1 cellular context compared by ENCODE assay signal in the genomic region with DNA sequence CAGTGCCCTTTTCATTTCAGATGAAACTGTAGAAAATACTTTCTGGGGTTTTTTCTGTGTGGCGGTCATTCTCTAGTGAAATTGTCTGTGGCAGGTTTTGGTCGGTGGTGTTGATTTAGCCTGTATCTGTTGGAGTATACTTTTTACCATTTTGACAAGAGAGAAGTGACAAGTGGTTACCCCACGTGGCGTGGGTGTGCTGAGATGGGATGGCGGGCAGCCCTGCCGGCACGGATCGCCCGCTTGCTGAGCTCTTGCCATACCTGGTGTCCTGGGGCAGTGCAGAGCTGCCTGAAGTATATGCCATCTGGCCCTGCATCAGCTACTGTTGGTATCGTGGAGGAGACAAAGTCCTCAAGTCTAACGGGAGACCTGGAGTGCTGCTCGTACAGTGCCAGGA.
TF ChIP-seq lines count a peak whose summit lies in the region.

No MANE protein-coding gene starts in this region.

TF ChIP-seq in HCT116, 20 proteins besides CTCF, POLR2A, EP300 and RAD21 (continued from another document):
- TF ChIP-seq, protein P1, sequence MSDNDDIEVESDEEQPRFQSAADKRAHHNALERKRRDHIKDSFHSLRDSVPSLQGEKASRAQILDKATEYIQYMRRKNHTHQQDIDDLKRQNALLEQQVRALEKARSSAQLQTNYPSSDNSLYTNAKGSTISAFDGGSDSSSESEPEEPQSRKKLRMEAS (IDR thresholded peaks at IDR 0.05), result no peak
- TF ChIP-seq CEBPB (IDR thresholded peaks at IDR 0.05; ENCODE audit: low read depth), result no peak
- TF ChIP-seq, protein P2, sequence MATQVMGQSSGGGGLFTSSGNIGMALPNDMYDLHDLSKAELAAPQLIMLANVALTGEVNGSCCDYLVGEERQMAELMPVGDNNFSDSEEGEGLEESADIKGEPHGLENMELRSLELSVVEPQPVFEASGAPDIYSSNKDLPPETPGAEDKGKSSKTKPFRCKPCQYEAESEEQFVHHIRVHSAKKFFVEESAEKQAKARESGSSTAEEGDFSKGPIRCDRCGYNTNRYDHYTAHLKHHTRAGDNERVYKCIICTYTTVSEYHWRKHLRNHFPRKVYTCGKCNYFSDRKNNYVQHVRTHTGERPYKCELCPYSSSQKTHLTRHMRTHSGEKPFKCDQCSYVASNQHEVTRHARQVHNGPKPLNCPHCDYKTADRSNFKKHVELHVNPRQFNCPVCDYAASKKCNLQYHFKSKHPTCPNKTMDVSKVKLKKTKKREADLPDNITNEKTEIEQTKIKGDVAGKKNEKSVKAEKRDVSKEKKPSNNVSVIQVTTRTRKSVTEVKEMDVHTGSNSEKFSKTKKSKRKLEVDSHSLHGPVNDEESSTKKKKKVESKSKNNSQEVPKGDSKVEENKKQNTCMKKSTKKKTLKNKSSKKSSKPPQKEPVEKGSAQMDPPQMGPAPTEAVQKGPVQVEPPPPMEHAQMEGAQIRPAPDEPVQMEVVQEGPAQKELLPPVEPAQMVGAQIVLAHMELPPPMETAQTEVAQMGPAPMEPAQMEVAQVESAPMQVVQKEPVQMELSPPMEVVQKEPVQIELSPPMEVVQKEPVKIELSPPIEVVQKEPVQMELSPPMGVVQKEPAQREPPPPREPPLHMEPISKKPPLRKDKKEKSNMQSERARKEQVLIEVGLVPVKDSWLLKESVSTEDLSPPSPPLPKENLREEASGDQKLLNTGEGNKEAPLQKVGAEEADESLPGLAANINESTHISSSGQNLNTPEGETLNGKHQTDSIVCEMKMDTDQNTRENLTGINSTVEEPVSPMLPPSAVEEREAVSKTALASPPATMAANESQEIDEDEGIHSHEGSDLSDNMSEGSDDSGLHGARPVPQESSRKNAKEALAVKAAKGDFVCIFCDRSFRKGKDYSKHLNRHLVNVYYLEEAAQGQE (IDR thresholded peaks at IDR 0.05; ENCODE audit: low read depth), result no peak
- TF ChIP-seq SIN3A (IDR thresholded peaks at IDR 0.05; ENCODE audit: low read depth), result no peak
- TF ChIP-seq SRF (IDR thresholded peaks at IDR 0.05; ENCODE audit: low read depth), result no peak
- TF ChIP-seq ZNF274 (IDR thresholded peaks at IDR 0.05; ENCODE audit: low read depth, low read length), result no peak
- TF ChIP-seq CBX3 (IDR thresholded peaks at IDR 0.05; ENCODE audit: low read depth), result no peak
- TF ChIP-seq SP1 (IDR thresholded peaks at IDR 0.05; ENCODE audit: low read depth), result no peak
- no peak for TF ChIP-seq ELF1 (IDR thresholded peaks at IDR 0.05; ENCODE audit: borderline replicate concordance, low read depth)
